In genomic region chr22:47793304-47794101, GRCh38 we compare ENCODE assay signal across 22 cellular contexts.
"Had no signal": no experiment of that assay in that cellular context is flagged by ENCODE, and none has a peak within 500 bp of the region (broad histone marks: within the 10 kb centered on the region; RNA-seq: fewer than 3 reads in every experiment).

No MANE protein-coding gene starts in this region.

- H3K4me1 ChIP-seq: gastrocnemius medialis, heart left ventricle, left ventricle myocardium inferior, pancreas, stomach, upper lobe of right lung had no signal

- H3K9me3 ChIP-seq: gastrocnemius medialis, pancreas, thoracic aorta, upper lobe of right lung had no signal

- H3K4me1 Mint-ChIP-seq: activated CD4-positive, alpha-beta T cell treated with anti-CD3 and anti-CD28 coated beads for 36 hours; activated naive CD8-positive, alpha-beta T cell treated with anti-CD3 and anti-CD28 coated beads, Interleukin-2, amount 10 ng/mL, durations not matched to agents 7 days and 5 days; memory B cell; naive thymus-derived CD8-positive, alpha-beta T cell; stimulated activated effector memory CD8-positive, alpha-beta T cell treated with anti-CD3 and anti-CD28 coated beads, Interleukin-12 subunit alpha, Interleukin-12 subunit beta, amount 100 ng/mL, for 72 hours had no signal

- ATAC-seq: activated CD4-positive, alpha-beta T cell treated with anti-CD3 and anti-CD28 coated beads for 36 hours; gastrocnemius medialis; heart left ventricle; naive thymus-derived CD8-positive, alpha-beta T cell; pancreas; sciatic nerve; stimulated activated effector memory CD8-positive, alpha-beta T cell treated with anti-CD3 and anti-CD28 coated beads, Interleukin-12 subunit alpha, Interleukin-12 subunit beta, amount 100 ng/mL, for 72 hours; upper lobe of right lung; WTC11 had no signal

- H3K9me3 Mint-ChIP-seq: activated naive CD8-positive, alpha-beta T cell treated with anti-CD3 and anti-CD28 coated beads, Interleukin-2, amount 10 ng/mL, durations not matched to agents 7 days and 5 days; stimulated activated effector memory CD8-positive, alpha-beta T cell treated with anti-CD3 and anti-CD28 coated beads, Interleukin-12 subunit alpha, Interleukin-12 subunit beta, amount 100 ng/mL, for 72 hours; T-helper 2 cell treated with Interferon-gamma antibody and Interleukin-4, amounts not matched to agents 5 μg/mL and 100 μg/mL, for 36 hours had no signal

- H3K4me3 ChIP-seq: gastrocnemius medialis, heart left ventricle, left ventricle myocardium inferior, pancreas, SK-N-MC, smooth muscle cell, stomach, thoracic aorta, upper lobe of right lung had no signal

- H3K4me2 ChIP-seq: smooth muscle cell had no signal

- H3K27me3 ChIP-seq: gastrocnemius medialis, pancreas had no signal

- H3K27ac Mint-ChIP-seq: activated CD4-positive, alpha-beta T cell treated with anti-CD3 and anti-CD28 coated beads for 36 hours; activated naive CD8-positive, alpha-beta T cell treated with anti-CD3 and anti-CD28 coated beads, Interleukin-2, amount 10 ng/mL, durations not matched to agents 7 days and 5 days; memory B cell; stimulated activated effector memory CD8-positive, alpha-beta T cell treated with anti-CD3 and anti-CD28 coated beads, Interleukin-12 subunit alpha, Interleukin-12 subunit beta, amount 100 ng/mL, for 72 hours; T-helper 2 cell treated with Interferon-gamma antibody and Interleukin-4, amounts not matched to agents 5 μg/mL and 100 μg/mL, for 36 hours; WTC11 had no signal

- H3K36me3 Mint-ChIP-seq: activated naive CD8-positive, alpha-beta T cell treated with anti-CD3 and anti-CD28 coated beads, Interleukin-2, amount 10 ng/mL, durations not matched to agents 7 days and 5 days; memory B cell; stimulated activated effector memory CD8-positive, alpha-beta T cell treated with anti-CD3 and anti-CD28 coated beads, Interleukin-12 subunit alpha, Interleukin-12 subunit beta, amount 100 ng/mL, for 72 hours; WTC11 had no signal

- H3K27me3 Mint-ChIP-seq: activated CD4-positive, alpha-beta T cell treated with anti-CD3 and anti-CD28 coated beads for 36 hours had no signal

- DNase-seq: activated CD4-positive, alpha-beta T cell treated with anti-CD3 and anti-CD28 coated beads for 36 hours; activated CD4-positive, alpha-beta T cell treated with anti-CD3 and anti-CD28 coated beads, Interleukin-2, amount 50 U/mL, for 48 hours; activated naive CD4-positive, alpha-beta T cell; activated naive CD8-positive, alpha-beta T cell treated with anti-CD3 and anti-CD28 coated beads, Interleukin-2, amount 10 ng/mL, durations not matched to agents 7 days and 5 days; amygdala; caudate nucleus; gastrocnemius medialis; heart left ventricle; left ventricle myocardium inferior; stimulated activated CD4-positive, alpha-beta T cell treated with anti-CD3 and anti-CD28 coated beads, Interleukin-4, amount 100 ng/mL, for 24 hours; stomach; upper lobe of right lung had no signal

- H3K36me3 ChIP-seq: gastrocnemius medialis, heart left ventricle, left ventricle myocardium inferior, pancreas, stomach, thoracic aorta, upper lobe of right lung had no signal

- H3K27ac ChIP-seq: gastrocnemius medialis, heart left ventricle, left ventricle myocardium inferior, pancreas, SK-N-MC, stomach, thoracic aorta, upper lobe of right lung had no signal

- H3K4me3 Mint-ChIP-seq: activated CD4-positive, alpha-beta T cell treated with anti-CD3 and anti-CD28 coated beads for 36 hours; activated naive CD8-positive, alpha-beta T cell treated with anti-CD3 and anti-CD28 coated beads, Interleukin-2, amount 10 ng/mL, durations not matched to agents 7 days and 5 days; memory B cell; naive thymus-derived CD8-positive, alpha-beta T cell; stimulated activated effector memory CD8-positive, alpha-beta T cell treated with anti-CD3 and anti-CD28 coated beads, Interleukin-12 subunit alpha, Interleukin-12 subunit beta, amount 100 ng/mL, for 72 hours; T-helper 2 cell treated with Interferon-gamma antibody and Interleukin-4, amounts not matched to agents 5 μg/mL and 100 μg/mL, for 36 hours; WTC11 had no signal
